ENCODE assay signal across 8 cellular contexts in the genomic region with DNA sequence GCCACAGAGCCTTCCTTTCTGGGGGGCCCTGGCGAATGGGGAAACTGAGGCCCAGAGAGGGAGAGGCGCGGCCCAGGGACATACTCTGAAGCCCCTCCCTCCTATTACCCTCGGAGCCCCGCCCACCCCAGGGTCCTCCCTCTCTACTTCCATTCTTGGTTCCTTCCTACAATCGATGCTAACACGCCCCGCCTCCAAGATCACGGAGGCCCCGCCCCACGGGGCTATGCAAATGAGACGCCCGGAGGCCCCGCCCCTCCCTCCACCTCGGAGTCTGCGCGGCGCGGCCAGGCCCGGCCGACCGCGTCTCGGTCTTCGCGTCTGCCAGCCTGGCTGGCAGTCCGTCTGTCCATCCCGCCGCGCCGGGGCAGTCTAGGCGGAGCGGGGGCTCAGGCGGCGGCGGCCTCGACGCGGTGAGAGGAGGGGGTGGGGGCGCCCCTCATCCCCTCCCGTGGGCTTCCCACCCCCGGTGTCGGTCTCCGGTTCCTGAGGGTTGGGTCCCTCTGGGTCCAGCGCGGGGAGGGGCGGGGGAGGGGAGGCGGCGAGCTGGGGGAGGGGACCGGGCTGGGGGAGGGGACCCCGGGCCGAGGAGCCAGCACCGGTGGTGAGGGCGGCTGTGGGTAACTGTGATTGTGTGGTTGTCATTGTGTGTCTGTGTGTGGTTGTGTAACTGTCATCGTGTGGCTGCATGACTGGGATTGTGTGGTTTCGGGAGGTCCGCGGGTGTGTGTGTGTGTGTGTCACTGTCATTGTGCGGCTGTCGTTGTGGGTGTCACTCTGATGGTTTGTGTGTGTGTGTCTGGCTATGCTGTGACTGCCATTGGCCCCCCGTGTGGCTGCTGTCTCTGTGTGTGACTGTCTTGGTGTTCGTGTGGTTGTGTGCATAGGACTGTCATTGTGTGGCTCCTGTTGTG. TPM values are rescaled to one million over a fixed set of nuclear protein-coding genes. Genes with fewer than 3 reads are reported as not detected.
A peak's percentile ranks its signal among the peaks of the same experiment; 100 is the strongest.
DNase-seq lines count a peak whose midpoint lies in the region; ATAC-seq and TF ChIP-seq lines count a peak whose summit lies in the region.

A gene with protein sequence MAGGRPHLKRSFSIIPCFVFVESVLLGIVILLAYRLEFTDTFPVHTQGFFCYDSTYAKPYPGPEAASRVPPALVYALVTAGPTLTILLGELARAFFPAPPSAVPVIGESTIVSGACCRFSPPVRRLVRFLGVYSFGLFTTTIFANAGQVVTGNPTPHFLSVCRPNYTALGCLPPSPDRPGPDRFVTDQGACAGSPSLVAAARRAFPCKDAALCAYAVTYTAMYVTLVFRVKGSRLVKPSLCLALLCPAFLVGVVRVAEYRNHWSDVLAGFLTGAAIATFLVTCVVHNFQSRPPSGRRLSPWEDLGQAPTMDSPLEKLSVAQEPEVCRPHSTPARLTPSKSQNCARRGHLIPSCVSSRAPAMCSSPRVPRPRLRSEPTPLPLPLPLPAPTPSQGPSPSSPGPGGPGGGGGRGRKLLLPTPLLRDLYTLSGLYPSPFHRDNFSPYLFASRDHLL (plus strand): TSS at position 273 of the 914 bp plus-strand sequence. CDS start 2,242 bp downstream, outside the sequence.

- H3K4me1 ChIP-seq in duodenal mucosa (ENCODE audit: control insufficient read depth in 1 of 2, insufficient read depth in 2 of 2, low read length in 2 of 2) = peaks cover 7 to 9% of the 10 kb centered on the region in 2 donors

- H3K9me3 Mint-ChIP-seq in CD4-positive, alpha-beta T cell = no peaks in the 10 kb centered on the region
- H3K9me3 Mint-ChIP-seq in activated CD8-positive, alpha-beta T cell treated with anti-CD3 and anti-CD28 coated beads for 36 hours = no peaks in the 10 kb centered on the region

- H3K9ac ChIP-seq in duodenal mucosa (ENCODE audit: low read depth in 1 of 2, low read length in 2 of 2) = peak within 1 kb of the TSS in 1 of 2 donors; percentile 30

- H3K4me3 ChIP-seq in duodenal mucosa (ENCODE audit: low read depth in 1 of 2, low read length in 2 of 2) (peak within 1 kb of the TSS; percentile 57 to 66), lower leg skin (ENCODE audit: low read depth, poor library complexity, severe bottlenecking) (peak within 1 kb of the TSS; percentile 45)

- H3K36me3 ChIP-seq in duodenal mucosa (ENCODE audit: control insufficient read depth in 1 of 2, insufficient read depth in 2 of 2, low read length in 2 of 2) = no peaks in the 10 kb centered on the region

- TF ChIP-seq CTCF in CD4-positive, alpha-beta T cell (IDR thresholded peaks at IDR 0.05) = no peak
- TF ChIP-seq CTCF in activated CD8-positive, alpha-beta T cell treated with anti-CD3 and anti-CD28 coated beads for 36 hours (IDR thresholded peaks at IDR 0.05) = no peak
- no peak for TF ChIP-seq CTCF in lower leg skin (IDR thresholded peaks at IDR 0.05)

- no peak within 1 kb of the TSS for H3K27ac ChIP-seq in CD4-positive, alpha-beta T cell (ENCODE audit: low read depth, low read length)
- no peak within 1 kb of the TSS for H3K27ac ChIP-seq in duodenal mucosa (ENCODE audit: low read depth, low read length)

- no peak for TF ChIP-seq POLR2A in lower leg skin (IDR thresholded peaks at IDR 0.05)

- H3K4me1 Mint-ChIP-seq in CD4-positive, alpha-beta T cell (ENCODE audit: low read depth) = peaks cover 10% of the 10 kb centered on the region
- peaks cover 8% of the 10 kb centered on the region for H3K4me1 Mint-ChIP-seq in activated CD8-positive, alpha-beta T cell treated with anti-CD3 and anti-CD28 coated beads for 36 hours (ENCODE audit: low read depth)

- WGBS in lower leg skin, 2 donors = 4 to 7% methylated on average over 28 to 39 of the region's 62 CpGs

- CTCF ChIA-PET in CD4-positive, alpha-beta T cell (lab: Charles Lee) = no interaction called here
- CTCF ChIA-PET in activated CD8-positive, alpha-beta T cell treated with anti-CD3 and anti-CD28 coated beads for 36 hours (lab: Charles Lee) = no interaction called here

- peaks cover 5% of the 10 kb centered on the region for H3K27me3 Mint-ChIP-seq in CD4-positive, alpha-beta T cell
- peaks cover 10% of the 10 kb centered on the region for H3K27me3 Mint-ChIP-seq in activated CD8-positive, alpha-beta T cell treated with anti-CD3 and anti-CD28 coated beads for 36 hours

- POLR2A ChIA-PET in CD4-positive, alpha-beta T cell (lab: Charles Lee) = no interaction called here
- POLR2A ChIA-PET in activated CD8-positive, alpha-beta T cell treated with anti-CD3 and anti-CD28 coated beads for 36 hours (lab: Charles Lee) = no interaction called here

- DNase-seq in CD4-positive, alpha-beta T cell = peak; percentile 65 to 84 (median 79)
- DNase-seq in NCI-H774 (lab: John Stamatoyannopoulos, UW) (peak; percentile 86), lower leg skin (ENCODE audit: low spot score in 2 of 2) (peak; percentile 92 to 98)
- DNase-seq in activated CD8-positive, alpha-beta T cell treated with anti-CD3 and anti-CD28 coated beads for 36 hours = peak; percentile 92
- peak; percentile 86 for DNase-seq in stimulated activated CD4-positive, alpha-beta T cell treated with anti-CD3 and anti-CD28 coated beads, Interleukin-4, amount 100 ng/mL, for 1 hour

- H3K9me3 ChIP-seq in CD4-positive, alpha-beta T cell (ENCODE audit: control insufficient read depth, low read length) = no peaks in the 10 kb centered on the region
- H3K9me3 ChIP-seq in duodenal mucosa (ENCODE audit: control insufficient read depth in 1 of 2, low read length in 2 of 2) = no peaks in the 10 kb centered on the region

- peak; percentile 98 for ATAC-seq in CD4-positive, alpha-beta T cell (ENCODE audit: poor library complexity)
- ATAC-seq in HG02610 (IDR thresholded peaks at IDR 0.05; ENCODE audit: unreplicated experiment) = peak; percentile 55
- ATAC-seq in activated CD8-positive, alpha-beta T cell treated with anti-CD3 and anti-CD28 coated beads for 36 hours = peak; percentile 97
- no peak for ATAC-seq in GM21528 (IDR thresholded peaks at IDR 0.05; ENCODE audit: low FRiP score, unreplicated experiment)

- H3K36me3 Mint-ChIP-seq in CD4-positive, alpha-beta T cell (ENCODE audit: low read depth) = no peaks in the 10 kb centered on the region
- H3K36me3 Mint-ChIP-seq in activated CD8-positive, alpha-beta T cell treated with anti-CD3 and anti-CD28 coated beads for 36 hours (ENCODE audit: low read depth) = no peaks in the 10 kb centered on the region

- intact Hi-C loops in CD4-positive, alpha-beta T cell (cut with DNase I, micrococcal nuclease) = no loop called here
- intact Hi-C loops in activated CD8-positive, alpha-beta T cell treated with anti-CD3 and anti-CD28 coated beads for 36 hours (cut with micrococcal nuclease) = no loop called here
- intact Hi-C loops in lower leg skin (cut with DNase I; ENCODE audit: low total_unique reads) = no loop called here

- H3K27me3 ChIP-seq in CD4-positive, alpha-beta T cell (ENCODE audit: control insufficient read depth, insufficient read depth, low read length) = no peaks in the 10 kb centered on the region
- peaks cover 0 to 6% of the 10 kb centered on the region in 2 donors for H3K27me3 ChIP-seq in duodenal mucosa (ENCODE audit: control insufficient read depth in 1 of 2, insufficient read depth in 2 of 2, low read length in 2 of 2)

- no peak within 1 kb of the TSS for H3K27ac Mint-ChIP-seq in CD4-positive, alpha-beta T cell
- no peak within 1 kb of the TSS for H3K27ac Mint-ChIP-seq in activated CD8-positive, alpha-beta T cell treated with anti-CD3 and anti-CD28 coated beads for 36 hours

- peak within 1 kb of the TSS; percentile 68 for H3K4me3 Mint-ChIP-seq in CD4-positive, alpha-beta T cell
- H3K4me3 Mint-ChIP-seq in activated CD8-positive, alpha-beta T cell treated with anti-CD3 and anti-CD28 coated beads for 36 hours = peak within 1 kb of the TSS; percentile 39

RNA-seq across cellular contexts. Expression of the gene that starts here (rescaled TPM):
- total RNA-seq in CD4-positive, alpha-beta T cell = 1 to 10 TPM; 8.2 TPM
- 1 to 10 TPM; 1.2 to 1.8 TPM for total RNA-seq in activated CD8-positive, alpha-beta T cell treated with anti-CD3 and anti-CD28 coated beads for 36 hours
- total RNA-seq in lower leg skin = 10 to 100 TPM; 18.6 to 40.6 (median 29.8) TPM
